ENCODE assay signal across 25 cellular contexts in genomic region chr2:86333378-86333777, GRCh38. TPM values are rescaled to one million over a fixed set of nuclear protein-coding genes. Genes with fewer than 3 reads are reported as not detected.
"Had no signal": no experiment of that assay in that cellular context is flagged by ENCODE, and none has a peak within 500 bp of the region (broad histone marks: within the 10 kb centered on the region; RNA-seq: fewer than 3 reads in every experiment).

No MANE protein-coding gene starts in this region.

- H3K9me3 Mint-ChIP-seq: activated CD4-positive, alpha-beta memory T cell treated with anti-CD3 and anti-CD28 coated beads for 36 hours; activated naive CD8-positive, alpha-beta T cell treated with anti-CD3 and anti-CD28 coated beads, Interleukin-2, amount 50 U/mL, for 24 hours; naive thymus-derived CD4-positive, alpha-beta T cell had no signal

- H3K4me1 ChIP-seq: uterus had no signal

- H3K27me3 ChIP-seq: right atrium auricular region, uterus had no signal

- H3K27ac Mint-ChIP-seq: activated CD4-positive, alpha-beta memory T cell treated with anti-CD3 and anti-CD28 coated beads for 36 hours; activated naive CD8-positive, alpha-beta T cell treated with anti-CD3 and anti-CD28 coated beads, Interleukin-2, amount 50 U/mL, for 24 hours; progenitor cell of endocrine pancreas had no signal

- H3K4me3 ChIP-seq: body of pancreas, left lung, lung, right atrium auricular region, stomach, suprapubic skin, uterus had no signal

- H3K36me3 Mint-ChIP-seq: activated CD4-positive, alpha-beta memory T cell treated with anti-CD3 and anti-CD28 coated beads for 36 hours; naive thymus-derived CD4-positive, alpha-beta T cell had no signal

- H3K27ac ChIP-seq: body of pancreas, left lung, right atrium auricular region, stomach, suprapubic skin, uterus had no signal

- H3K9me3 ChIP-seq: body of pancreas, left lung, right atrium auricular region, stomach, suprapubic skin, uterus had no signal

- H3K36me3 ChIP-seq: left lung, right atrium auricular region, stomach, suprapubic skin, uterus had no signal

- H3K4me3 Mint-ChIP-seq: activated CD4-positive, alpha-beta memory T cell treated with anti-CD3 and anti-CD28 coated beads for 36 hours; activated naive CD8-positive, alpha-beta T cell treated with anti-CD3 and anti-CD28 coated beads, Interleukin-2, amount 50 U/mL, for 24 hours had no signal

- DNase-seq: activated CD4-positive, alpha-beta memory T cell treated with anti-CD3 and anti-CD28 coated beads for 36 hours; activated CD4-positive, alpha-beta T cell treated with anti-CD3 and anti-CD28 coated beads for 48 hours; activated effector memory CD4-positive, alpha-beta T cell treated with Interleukin-2 at 50 U/mL for 16 hours; activated naive CD4-positive, alpha-beta T cell treated with anti-CD3 and anti-CD28 coated beads, Interleukin-2, amount 50 U/mL, for 16 hours; activated naive CD8-positive, alpha-beta T cell treated with anti-CD3 and anti-CD28 coated beads, Interleukin-2, amount 50 U/mL, for 24 hours; activated T-cell treated with anti-CD3 and anti-CD28 coated beads, Interleukin-2, amount 50 U/mL, for 48 hours; anterior cingulate cortex; body of pancreas; dermis blood vessel endothelial cell; effector CD8-positive, alpha-beta T cell; foreskin melanocyte; hippocampal formation; kidney glomerular epithelial cell; left lung; naive thymus-derived CD4-positive, alpha-beta T cell; stimulated activated CD4-positive, alpha-beta T cell treated with anti-CD3 and anti-CD28 coated beads, Interleukin-12 subunit alpha, Interleukin-12 subunit beta, amount 100 ng/mL, for 4 hours; stomach; T1000; trophoblast cell; uterus had no signal

RNA-seq across cellular contexts. Expression of gene REEP1, which starts 4.0 kb away (rescaled TPM):
- total RNA-seq: osteocyte had no signal
